9 cellular contexts compared by ENCODE assay signal in genomic region chr10:114538544-114538906, GRCh38.
DNase-seq lines count a peak whose midpoint lies in the region; ATAC-seq and TF ChIP-seq lines count a peak whose summit lies in the region.
"Had no signal": no experiment of that assay in that cellular context is flagged by ENCODE, and none has a peak within 500 bp of the region (broad histone marks: within the 10 kb centered on the region; RNA-seq: fewer than 3 reads in every experiment).

No MANE protein-coding gene starts in this region.

- H3K9me3 Mint-ChIP-seq in CD4-positive, alpha-beta memory T cell = peaks cover 0 to 2% (median 0%) of the 10 kb centered on the region in 8 donors
- H3K9me3 Mint-ChIP-seq in activated T-cell treated with anti-CD3 and anti-CD28 coated beads, Interleukin-2, amount 50 U/mL, for 24 hours = no peaks in the 10 kb centered on the region
- H3K9me3 Mint-ChIP-seq in mesothelial cell of epicardium = no peaks in the 10 kb centered on the region
- H3K9me3 Mint-ChIP-seq in Caco-2 (ENCODE audit: unreplicated experiment) = no peaks in the 10 kb centered on the region

- H3K27me3 Mint-ChIP-seq in CD4-positive, alpha-beta memory T cell = no peaks in the 10 kb centered on the region
- no peaks in the 10 kb centered on the region for H3K27me3 Mint-ChIP-seq in activated T-cell treated with anti-CD3 and anti-CD28 coated beads, Interleukin-2, amount 50 U/mL, for 24 hours
- H3K27me3 Mint-ChIP-seq in mesothelial cell of epicardium (ENCODE audit: low read depth) (no peaks in the 10 kb centered on the region), Caco-2 (ENCODE audit: insufficient read depth, unreplicated experiment) (no peaks in the 10 kb centered on the region)

- peak overlapping the region in 1 of 2 donors; percentile 12 for H3K4me3 ChIP-seq in CD4-positive, alpha-beta memory T cell (ENCODE audit: low read length in 2 of 2)
- H3K4me3 ChIP-seq in HUES6 (ENCODE audit: low read depth, low read length) = peak overlapping the region; percentile 31; the same call in 1 of the 2 replicates
- H3K4me3 ChIP-seq in Caco-2 (ENCODE audit: low read depth, low read length) = no peak overlapping the region

- BruUV-seq in Caco-2 (replicated peaks; lab: Mats Ljungman, UMichigan) = no TSS peak

- H3K4me3 Mint-ChIP-seq in CD4-positive, alpha-beta memory T cell = peak overlapping the region; percentile 21 to 86 (median 73)
- H3K4me3 Mint-ChIP-seq in activated T-cell treated with anti-CD3 and anti-CD28 coated beads, Interleukin-2, amount 50 U/mL, for 24 hours = peak overlapping the region; percentile 63
- H3K4me3 Mint-ChIP-seq in mesothelial cell of epicardium = no peak overlapping the region
- H3K4me3 Mint-ChIP-seq in Caco-2 (ENCODE audit: unreplicated experiment) = no peak overlapping the region

- POLR2A ChIA-PET in CD4-positive, alpha-beta memory T cell (lab: Charles Lee; ENCODE audit: partially characterized antibody) = interaction anchor here (0.5 to 11.1 kb wide), 3 partner anchors 18 to 282 kb away, joined by 3 to 459 read pairs (median 85); no protein-coding TSS in a partner anchor
- POLR2A ChIA-PET in Caco-2 (lab: Charles Lee) = no interaction called here

- CTCF ChIA-PET in CD4-positive, alpha-beta memory T cell (lab: Charles Lee; ENCODE audit: partially characterized antibody) = interaction anchor here (1.5 to 12.8 kb wide), 3 partner anchors 10 to 21 kb away, joined by 3 to 175 read pairs (median 9); no protein-coding TSS in a partner anchor
- CTCF ChIA-PET in Caco-2 (lab: Charles Lee) = no interaction called here

- H3K9me3 ChIP-seq in CD4-positive, alpha-beta memory T cell (ENCODE audit: control insufficient read depth in 1 of 2, low read length in 2 of 2) = no peaks in the 10 kb centered on the region
- H3K9me3 ChIP-seq in HUES6 (ENCODE audit: control insufficient read depth, insufficient read depth, low read depth, low read length) (peaks cover 7% of the 10 kb centered on the region), Caco-2 (no peaks in the 10 kb centered on the region)

- intact Hi-C loops in CD4-positive, alpha-beta memory T cell (cut with micrococcal nuclease) = no loop called here
- intact Hi-C loops in Caco-2 (cut with micrococcal nuclease; ENCODE audit: unreplicated experiment) = no loop called here

- H3K27me3 ChIP-seq in CD4-positive, alpha-beta memory T cell (ENCODE audit: insufficient read depth, low read length) = no peaks in the 10 kb centered on the region
- H3K27me3 ChIP-seq in HUES6 (ENCODE audit: control insufficient read depth, insufficient read depth, low read length) (no peaks in the 10 kb centered on the region), Caco-2 (replicated peaks; ENCODE audit: control insufficient read depth, insufficient read depth, low read length) (no peaks in the 10 kb centered on the region)

- H3K36me3 ChIP-seq in CD4-positive, alpha-beta memory T cell (ENCODE audit: insufficient read depth, low read length) = no peaks in the 10 kb centered on the region
- H3K36me3 ChIP-seq in HUES6 (ENCODE audit: control insufficient read depth, insufficient read depth, low read length) (no peaks in the 10 kb centered on the region), Caco-2 (ENCODE audit: control insufficient read depth, insufficient read depth, low read length) (no peaks in the 10 kb centered on the region)

- peak overlapping the region; percentile 37 for H3K27ac ChIP-seq in CD4-positive, alpha-beta memory T cell (ENCODE audit: low read depth, low read length)
- no peak overlapping the region for H3K27ac ChIP-seq in HUES6 (ENCODE audit: low read depth, low read length)

- H3K4me1 Mint-ChIP-seq in CD4-positive, alpha-beta memory T cell = peaks cover 52 to 71% (median 66%) of the 10 kb centered on the region in 4 donors
- peaks cover 68% of the 10 kb centered on the region for H3K4me1 Mint-ChIP-seq in activated T-cell treated with anti-CD3 and anti-CD28 coated beads, Interleukin-2, amount 50 U/mL, for 24 hours (ENCODE audit: low read depth)
- H3K4me1 Mint-ChIP-seq in mesothelial cell of epicardium (peaks cover 23% of the 10 kb centered on the region), Caco-2 (ENCODE audit: low read depth, unreplicated experiment) (no peaks in the 10 kb centered on the region)

- peaks cover 70% of the 10 kb centered on the region for H3K4me1 ChIP-seq in CD4-positive, alpha-beta memory T cell (ENCODE audit: insufficient read depth, low read length)
- H3K4me1 ChIP-seq in HUES6 (ENCODE audit: control insufficient read depth, insufficient read depth, low read length) = peaks cover 27% of the 10 kb centered on the region
- H3K4me1 ChIP-seq in Caco-2 = no peaks in the 10 kb centered on the region

- ATAC-seq in HG03095 (IDR thresholded peaks at IDR 0.05; ENCODE audit: unreplicated experiment) = no peak

- TF ChIP-seq CTCF in mesothelial cell of epicardium (IDR thresholded peaks at IDR 0.05; ENCODE audit: unreplicated experiment) (no peak), Caco-2 (IDR thresholded peaks at IDR 0.05; ENCODE audit: insufficient read depth in 1 of 2, low read depth in 1 of 2, low read length in 1 of 2, severe bottlenecking in 1 of 2, unreplicated experiment in 1 of 2) (no peak)

- H3K36me3 Mint-ChIP-seq in CD4-positive, alpha-beta memory T cell = peaks cover 0 to 4% of the 10 kb centered on the region in 2 donors
- H3K36me3 Mint-ChIP-seq in activated T-cell treated with anti-CD3 and anti-CD28 coated beads, Interleukin-2, amount 50 U/mL, for 24 hours (ENCODE audit: low read depth) = no peaks in the 10 kb centered on the region
- H3K36me3 Mint-ChIP-seq in mesothelial cell of epicardium (peaks cover 4% of the 10 kb centered on the region), Caco-2 (ENCODE audit: insufficient read depth, unreplicated experiment) (no peaks in the 10 kb centered on the region)

- peak overlapping the region; percentile 89 to 100 (median 98) for H3K27ac Mint-ChIP-seq in CD4-positive, alpha-beta memory T cell
- peak overlapping the region; percentile 90 for H3K27ac Mint-ChIP-seq in activated T-cell treated with anti-CD3 and anti-CD28 coated beads, Interleukin-2, amount 50 U/mL, for 24 hours
- peak overlapping the region; percentile 48 for H3K27ac Mint-ChIP-seq in mesothelial cell of epicardium
- no peak overlapping the region for H3K27ac Mint-ChIP-seq in Caco-2 (ENCODE audit: unreplicated experiment)

- H3K9ac ChIP-seq in HUES6 (ENCODE audit: low read length) = no peak overlapping the region

- peak; percentile 56 to 70 (median 60) for DNase-seq in CD4-positive, alpha-beta memory T cell
- peak; percentile 63 for DNase-seq in activated T-cell treated with anti-CD3 and anti-CD28 coated beads, Interleukin-2, amount 50 U/mL, for 24 hours
- no peak for DNase-seq in mesothelial cell of epicardium (ENCODE audit: low spot score in 2 of 2, unreplicated experiment in 2 of 2)
- DNase-seq in OCI-M1 (lab: John Stamatoyannopoulos, UW) = no peak
- no peak for DNase-seq in T1000 (lab: John Stamatoyannopoulos, UW)
- DNase-seq in Caco-2 = no peak
- DNase-seq: SHP77 treated with DMSO at 0.1 percent for 48 hours had no signal

Comparison
In these comparisons a context has a peak if more than half of its experiments do, and no peak if none do; other contexts are left out.
1. DNase-seq: peak in CD4-positive, alpha-beta memory T cell (5 of 5) and activated T-cell treated with anti-CD3 and anti-CD28 coated beads, Interleukin-2, amount 50 U/mL, for 24 hours (single experiment); none in mesothelial cell of epicardium (0 of 2), OCI-M1 (single experiment), T1000 (single experiment) and Caco-2 (0 of 2).
2. H3K4me3 Mint-ChIP-seq: peak in CD4-positive, alpha-beta memory T cell (8 of 8) and activated T-cell treated with anti-CD3 and anti-CD28 coated beads, Interleukin-2, amount 50 U/mL, for 24 hours (single experiment); none in mesothelial cell of epicardium (single experiment) and Caco-2 (single experiment).